15 cellular contexts compared by ENCODE assay signal in genomic region chr10:132140167-132140925, GRCh38. TPM values are rescaled to one million over a fixed set of nuclear protein-coding genes. Genes with fewer than 3 reads are reported as not detected.
"Had no signal": no experiment of that assay in that cellular context is flagged by ENCODE, and none has a peak within 500 bp of the region (broad histone marks: within the 10 kb centered on the region; RNA-seq: fewer than 3 reads in every experiment).

No MANE protein-coding gene starts in this region.

- H3K4me3 Mint-ChIP-seq: activated naive CD8-positive, alpha-beta T cell treated with anti-CD3 and anti-CD28 coated beads, Interleukin-2, amount 50 U/mL, for 24 hours; neural crest cell had no signal

- H3K4me1 ChIP-seq: ascending aorta, breast epithelium, testis had no signal

- H3K27ac Mint-ChIP-seq: activated naive CD8-positive, alpha-beta T cell treated with anti-CD3 and anti-CD28 coated beads, Interleukin-2, amount 50 U/mL, for 24 hours had no signal

- DNase-seq: activated CD4-positive, alpha-beta T cell treated with anti-CD3 and anti-CD28 coated beads, Interleukin-2, amount 50 U/mL, for 1 hour; activated CD8-positive, alpha-beta memory T cell treated with anti-CD3 and anti-CD28 coated beads for 24 hours; activated naive CD4-positive, alpha-beta T cell; activated naive CD8-positive, alpha-beta T cell treated with anti-CD3 and anti-CD28 coated beads, Interleukin-2, amount 50 U/mL, for 24 hours; SHP77 treated with DMSO at 0.1 percent for 48 hours; small intestine; stomach; testis; WERI-Rb-1 had no signal

- H3K9me3 ChIP-seq: ascending aorta, breast epithelium, stomach, testis had no signal

- H3K27ac ChIP-seq: ascending aorta, breast epithelium, stomach, testis, WERI-Rb-1 had no signal

- ATAC-seq: activated naive CD8-positive, alpha-beta T cell treated with anti-CD3 and anti-CD28 coated beads, Interleukin-2, amount 50 U/mL, for 24 hours; left lobe of liver; SK-N-SH treated with all-trans-retinoic acid at 6 μM for 48 hours had no signal

- H3K27me3 ChIP-seq: ascending aorta, testis had no signal

- H3K9me3 Mint-ChIP-seq: activated naive CD8-positive, alpha-beta T cell treated with anti-CD3 and anti-CD28 coated beads, Interleukin-2, amount 50 U/mL, for 24 hours; neural crest cell had no signal

- H3K36me3 ChIP-seq: ascending aorta, breast epithelium, stomach, WERI-Rb-1 had no signal

- H3K4me3 ChIP-seq: ascending aorta, breast epithelium, stomach, testis had no signal

- H3K27me3 Mint-ChIP-seq: activated naive CD8-positive, alpha-beta T cell treated with anti-CD3 and anti-CD28 coated beads, Interleukin-2, amount 50 U/mL, for 24 hours had no signal

- FAIRE-seq: islet of Langerhans, small intestine had no signal

- H3K4me1 Mint-ChIP-seq: activated naive CD8-positive, alpha-beta T cell treated with anti-CD3 and anti-CD28 coated beads, Interleukin-2, amount 50 U/mL, for 24 hours; neural crest cell had no signal

RNA-seq across cellular contexts. Expression of gene DPYSL4, which starts 46.4 kb away (rescaled TPM):
- total RNA-seq: ascending aorta had no signal
